24 cellular contexts compared by ENCODE assay signal in the genomic region with DNA sequence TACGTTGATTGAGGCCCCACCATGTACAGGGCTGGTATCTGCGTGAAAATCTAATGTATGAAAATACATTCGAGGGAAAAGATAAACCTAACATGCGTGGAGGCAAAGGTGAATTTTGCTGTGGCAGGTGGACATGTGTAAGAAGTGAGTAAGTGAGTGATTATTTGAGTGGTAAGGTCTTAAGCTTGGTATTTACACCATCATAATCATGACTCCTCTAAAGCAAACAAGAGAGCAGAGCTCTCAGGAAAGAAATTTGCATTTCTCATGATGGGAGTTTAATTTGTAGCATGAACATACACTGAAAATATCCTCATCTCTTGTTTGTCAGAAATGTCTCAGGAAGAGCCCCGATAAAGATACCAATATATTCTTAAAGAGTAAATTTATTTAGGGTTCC.
A peak's percentile ranks its signal among the peaks of the same experiment; 100 is the strongest.
DNase-seq lines count a peak whose midpoint lies in the region; ATAC-seq, FAIRE-seq and TF ChIP-seq lines count a peak whose summit lies in the region.
"Had no signal": no experiment of that assay in that cellular context is flagged by ENCODE, and none has a peak within 500 bp of the region (broad histone marks: within the 10 kb centered on the region; RNA-seq: fewer than 3 reads in every experiment).

No MANE protein-coding gene starts in this region.

- H3K4me3 ChIP-seq in IMR-90 (ENCODE audit: insufficient read depth, low read depth, low read length) (no peak overlapping the region), astrocyte (ENCODE audit: insufficient read depth, low read depth, low read length) (no peak overlapping the region)
- H3K4me3 ChIP-seq: A549; BLaER1 treated with 17β-estradiol and CSF1 and Interleukin-3, amounts not matched to agents 10 nM and 100 nM; GM23248 had no signal

- no peak for TF ChIP-seq CTCF in IMR-90 (conservative IDR thresholded peaks at IDR 0.05; ENCODE audit: low read depth, low read length)
- no peak for TF ChIP-seq CTCF in astrocyte (IDR thresholded peaks at IDR 0.05; ENCODE audit: insufficient read depth, low read depth, low read length)
- no peak for TF ChIP-seq CTCF in WTC11 (IDR thresholded peaks at IDR 0.05)

- no peak overlapping the region for H3K4ac ChIP-seq in IMR-90 (ENCODE audit: low read depth, low read length)

- POLR2A ChIA-PET in IMR-90 (lab: Charles Lee; ENCODE audit: unreplicated experiment): no interaction called here
- POLR2A ChIA-PET in WTC11 (lab: Charles Lee): no interaction called here

- H4K91ac ChIP-seq in IMR-90 (ENCODE audit: insufficient read depth, low read depth, low read length): no peak overlapping the region

- no peaks in the 10 kb centered on the region for H3K79me1 ChIP-seq in IMR-90 (ENCODE audit: low read depth in 1 of 2, low read length in 2 of 2)

- H3K14ac ChIP-seq in IMR-90 (replicated peaks; ENCODE audit: low read depth, low read length): no peak overlapping the region

- H3K27me3 ChIP-seq in IMR-90 (ENCODE audit: control insufficient read depth, insufficient read depth, low read length) (peaks cover 7% of the 10 kb centered on the region), astrocyte (ENCODE audit: insufficient read depth, low read length) (peaks cover 10% of the 10 kb centered on the region)
- H3K27me3 ChIP-seq: BE2C; BLaER1 treated with 17β-estradiol and CSF1 and Interleukin-3, amounts not matched to agents 10 nM and 100 nM had no signal

- no TSS peak for BruUV-seq in IMR-90 (replicated peaks; lab: Mats Ljungman, UMichigan)

- intact Hi-C loops in IMR-90 (cut with micrococcal nuclease): no loop called here

- no peak overlapping the region for H2BK120ac ChIP-seq in IMR-90 (ENCODE audit: low read depth, low read length)

- in situ Hi-C loops in IMR-90 (cut with MboI; ENCODE audit: low sequenced_read_pairs): no loop called here

- no peaks in the 10 kb centered on the region for H3K79me2 ChIP-seq in astrocyte (ENCODE audit: insufficient read depth, low read length)

- ATAC-seq in IMR-90 (ENCODE audit: low read depth): no peak
- ATAC-seq in WTC11: no peak
- ATAC-seq: A549 had no signal

- no peak overlapping the region for H3K23ac ChIP-seq in IMR-90 (ENCODE audit: low read depth, low read length)

- H3K56ac ChIP-seq in IMR-90 (ENCODE audit: extremely low read depth, insufficient read depth, low read length): no peak overlapping the region

- H3K4me1 Mint-ChIP-seq in astrocyte (ENCODE audit: low read depth, unreplicated experiment) (peaks cover 15% of the 10 kb centered on the region), WTC11 (peaks cover 4% of the 10 kb centered on the region; the same call in 1 of the 2 replicates)
- H3K4me1 Mint-ChIP-seq: CD14-positive monocyte; CD8-positive, alpha-beta memory T cell had no signal

- peaks cover 2% of the 10 kb centered on the region; the same call in 1 of the 2 replicates for H4K20me1 ChIP-seq in IMR-90 (ENCODE audit: insufficient read depth, low read length)
- H4K20me1 ChIP-seq in astrocyte (ENCODE audit: insufficient read depth, low read length): no peaks in the 10 kb centered on the region
- H4K20me1 ChIP-seq: BLaER1 treated with 17β-estradiol and CSF1 and Interleukin-3, amounts not matched to agents 10 nM and 100 nM had no signal

- no peak overlapping the region for H2BK20ac ChIP-seq in IMR-90 (ENCODE audit: low read depth, low read length)

- H3K9me3 Mint-ChIP-seq in astrocyte (ENCODE audit: unreplicated experiment): no peaks in the 10 kb centered on the region
- H3K9me3 Mint-ChIP-seq in WTC11: no peaks in the 10 kb centered on the region
- H3K9me3 Mint-ChIP-seq: CD4-positive, alpha-beta T cell had no signal

- dilution Hi-C loops in IMR-90 (cut with HindIII; ENCODE audit: low sequenced_read_pairs, unreplicated experiment): no loop called here

- DNase-seq in DMS53 (lab: John Stamatoyannopoulos, UW): peak; percentile 57
- peak; percentile 14 for DNase-seq in IMR-90
- DNase-seq in astrocyte (ENCODE audit: low read depth): no peak
- no peak for DNase-seq in activated gamma-delta T cell treated with Interleukin-2 at 50 U/mL for 16 hours
- no peak for DNase-seq in KG1 (lab: John Stamatoyannopoulos, UW)
- no peak for DNase-seq in WTC11 (ENCODE audit: low spot score)
- DNase-seq: 8988T; ACHN; AML-193; BE2C; CD4-positive, alpha-beta T cell; CD8-positive, alpha-beta memory T cell; DMS 273 treated with DMSO at 0.1 percent for 48 hours; DND-41; GM23248; H7; HCEC 1CT had no signal

- no peak overlapping the region for H2BK5ac ChIP-seq in IMR-90 (ENCODE audit: low read depth, low read length, poor library complexity, severe bottlenecking)

- no peak for TF ChIP-seq POLR2A in IMR-90 (IDR thresholded peaks at IDR 0.05; ENCODE audit: low read depth, low read length)

- CTCF ChIA-PET in IMR-90 (lab: Yijun Ruan, JAX): interaction anchor here (0.6 kb wide), 1 partner anchor 672 kb away, joined by 3 read pairs; no protein-coding TSS in a partner anchor
- CTCF ChIA-PET in WTC11 (lab: Charles Lee): no interaction called here

- H3K36me3 Mint-ChIP-seq in astrocyte (ENCODE audit: low read depth, unreplicated experiment) (no peaks in the 10 kb centered on the region), WTC11 (no peaks in the 10 kb centered on the region)
- H3K36me3 Mint-ChIP-seq: CD14-positive monocyte; CD8-positive, alpha-beta memory T cell had no signal

- H2AK5ac ChIP-seq in IMR-90 (ENCODE audit: low read depth, low read length): no peak overlapping the region

- H3K18ac ChIP-seq in IMR-90 (ENCODE audit: low read depth, low read length): no peak overlapping the region

- H3K27ac ChIP-seq in IMR-90 (ENCODE audit: insufficient read depth, low read length) (no peak overlapping the region), astrocyte (ENCODE audit: low read depth, low read length) (no peak overlapping the region)
- H3K27ac ChIP-seq: A549; BLaER1 treated with 17β-estradiol and CSF1 and Interleukin-3, amounts not matched to agents 10 nM and 100 nM; GM23248 had no signal

- no peaks in the 10 kb centered on the region; the same call in 1 of the 2 replicates for H3K4me1 ChIP-seq in IMR-90 (ENCODE audit: control insufficient read depth, insufficient read depth, low read length)
- peaks cover 6% of the 10 kb centered on the region for H3K4me1 ChIP-seq in astrocyte (ENCODE audit: insufficient read depth, low read length)
- H3K4me1 ChIP-seq: BE2C; BLaER1 treated with 17β-estradiol and CSF1 and Interleukin-3, amounts not matched to agents 10 nM and 100 nM had no signal

- peak; percentile 80 for FAIRE-seq in astrocyte (lab: Jason Lieb, UNC)
- FAIRE-seq: A549, D721Med, G401.6, GM12892, H1 had no signal

- no peak overlapping the region for H3K4me2 ChIP-seq in IMR-90 (ENCODE audit: low read depth, low read length)
- H3K4me2 ChIP-seq in astrocyte (ENCODE audit: low read length): no peak overlapping the region
- H3K4me2 ChIP-seq: A549; BLaER1 treated with 17β-estradiol and CSF1 and Interleukin-3, amounts not matched to agents 10 nM and 100 nM had no signal

- H2BK15ac ChIP-seq in IMR-90 (ENCODE audit: low read depth, low read length): no peak overlapping the region

- H3K9me3 ChIP-seq in IMR-90 (ENCODE audit: control insufficient read depth, insufficient read depth, low read length) (no peaks in the 10 kb centered on the region), astrocyte (ENCODE audit: insufficient read depth, low read depth, low read length) (no peaks in the 10 kb centered on the region)
- H3K9me3 ChIP-seq: A549; BE2C; BLaER1 treated with 17β-estradiol and CSF1 and Interleukin-3, amounts not matched to agents 10 nM and 100 nM had no signal

- H3K9me1 ChIP-seq in IMR-90 (ENCODE audit: insufficient read depth, low read length): 0 out of 2 replicates have a peak, but pooled peaks cover 5% of the 10 kb centered on the region

- no peak overlapping the region for H4K5ac ChIP-seq in IMR-90 (ENCODE audit: low read depth, low read length)

- H3K36me3 ChIP-seq in IMR-90 (ENCODE audit: control insufficient read depth, insufficient read depth, low read length): no peaks in the 10 kb centered on the region
- H3K36me3 ChIP-seq in astrocyte (ENCODE audit: insufficient read depth, low read length): no peaks in the 10 kb centered on the region
- H3K36me3 ChIP-seq: BE2C; BLaER1 treated with 17β-estradiol and CSF1 and Interleukin-3, amounts not matched to agents 10 nM and 100 nM had no signal

- H2AK9ac ChIP-seq in IMR-90 (replicated peaks; ENCODE audit: low read depth, low read length, poor library complexity): no peak overlapping the region

- H3K9ac ChIP-seq in IMR-90 (ENCODE audit: low read depth, low read length): no peak overlapping the region
- H3K9ac ChIP-seq in astrocyte (ENCODE audit: low read length): no peak overlapping the region
- H3K9ac ChIP-seq: BLaER1 treated with 17β-estradiol and CSF1 and Interleukin-3, amounts not matched to agents 10 nM and 100 nM; GM23248 had no signal

- H2AFZ ChIP-seq in IMR-90 (replicated peaks; ENCODE audit: low read length, poor library complexity): no peak overlapping the region
- H2AFZ ChIP-seq in astrocyte (ENCODE audit: low read depth, low read length): no peak overlapping the region
- H2AFZ ChIP-seq: GM23248 had no signal

- no peak for TF ChIP-seq RAD21 in IMR-90 (IDR thresholded peaks at IDR 0.05; ENCODE audit: low read length)

- H3K27ac Mint-ChIP-seq in astrocyte (ENCODE audit: unreplicated experiment) (no peak overlapping the region), WTC11 (no peak overlapping the region)
- H3K27ac Mint-ChIP-seq: CD14-positive monocyte; CD4-positive, alpha-beta T cell; CD8-positive, alpha-beta memory T cell had no signal

- WGBS in IMR-90 (ENCODE audit: extremely low coverage in 2 of 2, insufficient read length in 1 of 2), 2 experiments: no CpG with 5 or more reads among the region's 5 CpGs

- H3K4me3 Mint-ChIP-seq in astrocyte (ENCODE audit: unreplicated experiment) (no peak overlapping the region), WTC11 (no peak overlapping the region)
- H3K4me3 Mint-ChIP-seq: CD14-positive monocyte; CD4-positive, alpha-beta T cell; CD8-positive, alpha-beta memory T cell had no signal

- H4K8ac ChIP-seq in IMR-90 (ENCODE audit: low read depth in 2 of 2, low read length in 2 of 2): no peak overlapping the region

- H3K27me3 Mint-ChIP-seq in astrocyte (ENCODE audit: low read depth, unreplicated experiment) (no peaks in the 10 kb centered on the region), WTC11 (ENCODE audit: low read depth) (no peaks in the 10 kb centered on the region; the same call in 1 of the 2 replicates)
- H3K27me3 Mint-ChIP-seq: CD4-positive, alpha-beta T cell had no signal

TF ChIP-seq in IMR-90, 13 proteins besides CTCF, POLR2A, EP300 and RAD21 (continues in another document):
- no peak for TF ChIP-seq SMC3 (IDR thresholded peaks at IDR 0.05; ENCODE audit: low read depth, low read length)
- no peak for TF ChIP-seq RFX5 (IDR thresholded peaks at IDR 0.05; ENCODE audit: low read depth, low read length)
- TF ChIP-seq MAFK (IDR thresholded peaks at IDR 0.05; ENCODE audit: low read depth, low read length): no peak
- TF ChIP-seq BHLHE40 (IDR thresholded peaks at IDR 0.05; ENCODE audit: low read depth, low read length): no peak

TF ChIP-seq in WTC11, 78 proteins besides CTCF, POLR2A, EP300 and RAD21 (continues in another document):
- TF ChIP-seq TEAD4 (CRISPR knock-in tag; IDR thresholded peaks at IDR 0.05) (no peak), ZNF232 (CRISPR knock-in tag; IDR thresholded peaks at IDR 0.05) (no peak)

Comparison
In these comparisons a context has a peak if more than half of its experiments do, and no peak if none do; other contexts are left out.
1. DNase-seq: peak in DMS53 (single experiment) and IMR-90 (single experiment); none in astrocyte (single experiment), activated gamma-delta T cell treated with Interleukin-2 at 50 U/mL for 16 hours (single experiment), KG1 (single experiment) and WTC11 (single experiment).